1 cellular context compared by ENCODE assay signal in the genomic region with DNA sequence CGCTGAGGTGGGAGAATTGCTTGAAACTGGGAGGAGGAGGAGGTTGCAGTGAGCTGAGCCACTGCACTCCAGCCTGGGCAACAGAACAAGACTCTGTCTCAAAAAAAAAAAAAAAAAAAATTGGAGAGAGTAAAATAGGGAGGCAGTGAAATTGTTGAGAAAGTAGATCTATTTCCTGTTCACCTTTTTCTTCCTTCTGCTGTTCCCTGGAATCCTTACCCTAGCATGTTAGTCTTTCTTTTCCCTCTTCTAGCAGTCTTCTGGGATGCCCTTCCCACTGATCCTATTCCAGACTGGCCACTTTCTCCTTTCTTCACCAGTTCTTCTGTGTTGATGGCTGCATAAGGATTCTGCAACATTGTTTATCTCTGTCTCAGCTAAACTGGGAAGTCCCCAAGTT.
A peak's percentile ranks its signal among the peaks of the same experiment; 100 is the strongest.
TF ChIP-seq lines count a peak whose summit lies in the region.

No MANE protein-coding gene starts in this region.

TF ChIP-seq in HEK293, 187 proteins besides CTCF, POLR2A, EP300 and RAD21 (continued from another document):
- no peak for TF ChIP-seq ZNF19 (tag by site-specific recombination; IDR thresholded peaks at IDR 0.05; ENCODE audit: low read depth)
- no peak for TF ChIP-seq HOXD13 (CRISPR knock-in tag; IDR thresholded peaks at IDR 0.05; ENCODE audit: borderline replicate concordance)
- TF ChIP-seq PRDM1 (tag by site-specific recombination; IDR thresholded peaks at IDR 0.05): peak; percentile 95
TF ChIP-seq in HEK293: peak in this region for 2.
